21 cellular contexts compared by ENCODE assay signal in the genomic region with DNA sequence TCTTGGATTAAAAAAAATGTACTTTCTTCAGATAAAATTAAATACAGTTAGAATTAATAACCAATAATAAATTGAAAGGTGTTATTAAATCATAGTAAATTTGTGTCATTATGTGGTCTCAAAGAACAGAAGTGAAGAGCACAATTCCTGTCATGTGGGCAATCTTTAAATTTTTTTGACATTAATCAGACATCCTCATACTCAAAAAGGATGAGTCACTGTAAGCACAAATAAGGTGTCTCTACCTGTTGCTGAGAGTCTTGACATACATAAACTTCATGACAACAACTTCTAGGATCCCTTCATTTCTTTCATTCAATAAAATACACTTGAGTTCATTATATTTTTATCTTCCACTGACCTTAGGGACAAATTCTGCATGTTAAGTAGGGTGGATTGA.
DNase-seq lines count a peak whose midpoint lies in the region; FAIRE-seq and TF ChIP-seq lines count a peak whose summit lies in the region.
"Had no signal": no experiment of that assay in that cellular context is flagged by ENCODE, and none has a peak within 500 bp of the region (broad histone marks: within the 10 kb centered on the region; RNA-seq: fewer than 3 reads in every experiment).

No MANE protein-coding gene starts in this region.

- CTCF ChIA-PET in HEK293 (lab: Yijun Ruan, JAX): no interaction called here

- no peaks in the 10 kb centered on the region for H3K27me3 ChIP-seq in esophagus muscularis mucosa
- H3K27me3 ChIP-seq: BLaER1 had no signal

- FAIRE-seq in RCC 7860 (lab: Jason Lieb, UNC): no peak
- FAIRE-seq: GM12878, GM18507 had no signal

- no peak for TF ChIP-seq EP300 in esophagus muscularis mucosa (IDR thresholded peaks at IDR 0.05)

- DNase-seq in RCC 7860 (ENCODE audit: low spot score): peak; percentile 41
- DNase-seq in esophagus muscularis mucosa (ENCODE audit: extremely low spot score): no peak
- DNase-seq in NCI-H1105 (lab: John Stamatoyannopoulos, UW): no peak
- DNase-seq in NCI-H524 (lab: John Stamatoyannopoulos, UW): no peak
- DNase-seq in NCI-H82 treated with DMSO at 0.1 percent for 48 hours (lab: John Stamatoyannopoulos, UW; ENCODE audit: unreplicated experiment): no peak
- no peak for DNase-seq in lower leg skin (ENCODE audit: low spot score in 2 of 2)
- DNase-seq: CD8-positive, alpha-beta T cell; DMS79 treated with DMSO at 0.1 percent for 48 hours; GDM1; KBM-7; NCI-H1048; NCI-H1694 treated with DMSO at 0.1 percent for 48 hours; NCI-H226; NCI-H526; RPMI8226; SJCRH30 had no signal

- TF ChIP-seq CTCF in HEK293 (tag by site-specific recombination; IDR thresholded peaks at IDR 0.05): no peak
- no peak for TF ChIP-seq CTCF in esophagus muscularis mucosa (IDR thresholded peaks at IDR 0.05)
- no peak for TF ChIP-seq CTCF in lower leg skin (IDR thresholded peaks at IDR 0.05)

- intact Hi-C loops in esophagus muscularis mucosa (cut with DNase I): no loop called here
- intact Hi-C loops in lower leg skin (cut with DNase I; ENCODE audit: low total_unique reads): no loop called here

- TF ChIP-seq POLR2A in esophagus muscularis mucosa (IDR thresholded peaks at IDR 0.05; ENCODE audit: low read depth) (no peak), lower leg skin (IDR thresholded peaks at IDR 0.05) (no peak)

- POLR2A ChIA-PET in HEK293 (lab: Yijun Ruan, JAX): no interaction called here

- H3K4me3 ChIP-seq in HEK293 (ENCODE audit: low read depth, low read length): no peak overlapping the region
- H3K4me3 ChIP-seq in esophagus muscularis mucosa: no peak overlapping the region
- no peak overlapping the region for H3K4me3 ChIP-seq in lower leg skin (ENCODE audit: low read depth, poor library complexity, severe bottlenecking)
- H3K4me3 ChIP-seq: BLaER1, GM12878, GM23338, SJCRH30 had no signal

- no peak overlapping the region for H3K27ac ChIP-seq in HEK293 (ENCODE audit: extremely low read depth, low read depth, low read length)
- H3K27ac ChIP-seq in esophagus muscularis mucosa (replicated peaks in 1 of 4): peak overlapping the region in 3 of 4 donors; percentile 5 to 53 (median 14)
- H3K27ac ChIP-seq: BLaER1, SJCRH30 had no signal

- peaks cover 11% of the 10 kb centered on the region for H3K4me1 ChIP-seq in HEK293 (ENCODE audit: control insufficient read depth, insufficient read depth, low read length)
- H3K4me1 ChIP-seq in esophagus muscularis mucosa: peaks cover 24 to 59% (median 53%) of the 10 kb centered on the region in 4 donors

- H3K9me3 ChIP-seq in HEK293 (ENCODE audit: control insufficient read depth, insufficient read depth, low read depth, low read length): no peaks in the 10 kb centered on the region
- no peaks in the 10 kb centered on the region for H3K9me3 ChIP-seq in esophagus muscularis mucosa
- H3K9me3 ChIP-seq: BLaER1 had no signal

- no peaks in the 10 kb centered on the region for H3K36me3 ChIP-seq in HEK293 (ENCODE audit: control insufficient read depth in 2 of 2, insufficient read depth in 1 of 2, low read length in 2 of 2)
- H3K36me3 ChIP-seq in esophagus muscularis mucosa: no peaks in the 10 kb centered on the region
- H3K36me3 ChIP-seq: BLaER1, SJCRH30 had no signal

TF ChIP-seq in HEK293, 187 proteins besides CTCF, POLR2A, EP300 and RAD21:
- TF ChIP-seq ZNF677 (tag by site-specific recombination; IDR thresholded peaks at IDR 0.05) (no peak), SCRT2 (tag by site-specific recombination; IDR thresholded peaks at IDR 0.05) (peak; percentile 57)
TF ChIP-seq in HEK293: peak in this region for 1.
